In the genomic region with DNA sequence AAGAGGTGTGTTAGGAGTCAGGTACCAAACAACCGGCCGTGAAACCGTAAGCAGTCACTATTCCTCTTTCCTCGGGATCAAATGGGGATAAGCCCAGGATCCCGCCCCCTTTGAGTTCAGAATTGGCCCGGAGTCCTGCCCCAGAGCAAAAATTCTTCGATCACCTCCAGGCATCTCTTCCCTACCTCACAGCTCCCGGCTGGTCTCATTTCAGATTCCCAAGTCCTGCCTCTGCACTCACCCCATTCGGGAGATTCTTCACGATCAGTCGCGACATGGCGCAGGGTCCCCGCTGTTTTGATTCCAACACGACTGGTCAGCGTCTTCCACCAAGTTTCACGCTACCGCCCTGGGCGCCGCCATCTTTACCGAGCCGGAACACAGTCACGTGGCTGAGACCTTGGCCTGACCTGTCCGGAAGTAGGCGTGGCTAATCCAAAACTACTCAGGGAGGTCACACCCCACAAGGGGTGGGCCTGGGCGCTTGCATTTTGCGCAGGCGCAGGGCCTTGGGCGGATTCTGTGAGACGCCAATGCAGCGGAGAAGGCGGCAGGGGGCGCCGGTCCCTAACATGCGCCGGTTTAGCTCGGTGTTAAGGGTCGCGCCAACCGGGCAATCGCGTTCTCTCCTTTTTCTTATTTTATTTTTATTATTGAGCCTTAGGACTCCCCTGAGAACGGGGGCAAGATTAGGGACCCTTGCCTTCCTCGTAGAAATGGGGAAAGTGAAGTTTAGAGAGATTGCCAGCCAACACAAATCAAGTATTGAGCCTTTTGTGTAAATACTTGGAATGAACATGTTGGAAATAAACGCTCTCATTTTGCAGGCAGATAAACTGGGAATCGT, we compare ENCODE assay signal across 8 cellular contexts. TPM values are rescaled to one million over a fixed set of nuclear protein-coding genes. Genes with fewer than 3 reads are reported as not detected.
DNase-seq lines count a peak whose midpoint lies in the region; ATAC-seq, FAIRE-seq and TF ChIP-seq lines count a peak whose summit lies in the region.

A gene with protein sequence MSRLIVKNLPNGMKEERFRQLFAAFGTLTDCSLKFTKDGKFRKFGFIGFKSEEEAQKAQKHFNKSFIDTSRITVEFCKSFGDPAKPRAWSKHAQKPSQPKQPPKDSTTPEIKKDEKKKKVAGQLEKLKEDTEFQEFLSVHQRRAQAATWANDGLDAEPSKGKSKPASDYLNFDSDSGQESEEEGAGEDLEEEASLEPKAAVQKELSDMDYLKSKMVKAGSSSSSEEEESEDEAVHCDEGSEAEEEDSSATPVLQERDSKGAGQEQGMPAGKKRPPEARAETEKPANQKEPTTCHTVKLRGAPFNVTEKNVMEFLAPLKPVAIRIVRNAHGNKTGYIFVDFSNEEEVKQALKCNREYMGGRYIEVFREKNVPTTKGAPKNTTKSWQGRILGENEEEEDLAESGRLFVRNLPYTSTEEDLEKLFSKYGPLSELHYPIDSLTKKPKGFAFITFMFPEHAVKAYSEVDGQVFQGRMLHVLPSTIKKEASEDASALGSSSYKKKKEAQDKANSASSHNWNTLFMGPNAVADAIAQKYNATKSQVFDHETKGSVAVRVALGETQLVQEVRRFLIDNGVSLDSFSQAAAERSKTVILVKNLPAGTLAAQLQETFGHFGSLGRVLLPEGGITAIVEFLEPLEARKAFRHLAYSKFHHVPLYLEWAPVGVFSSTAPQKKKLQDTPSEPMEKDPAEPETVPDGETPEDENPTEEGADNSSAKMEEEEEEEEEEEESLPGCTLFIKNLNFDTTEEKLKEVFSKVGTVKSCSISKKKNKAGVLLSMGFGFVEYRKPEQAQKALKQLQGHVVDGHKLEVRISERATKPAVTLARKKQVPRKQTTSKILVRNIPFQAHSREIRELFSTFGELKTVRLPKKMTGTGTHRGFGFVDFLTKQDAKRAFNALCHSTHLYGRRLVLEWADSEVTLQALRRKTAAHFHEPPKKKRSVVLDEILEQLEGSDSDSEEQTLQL (minus strand): TSS at position 375 of the 847 bp plus-strand sequence. CDS start 98 bp downstream, at position 277.

- H3K9me3 Mint-ChIP-seq in activated naive CD8-positive, alpha-beta T cell treated with anti-CD3 and anti-CD28 coated beads, Interleukin-2, amount 50 U/mL, for 24 hours = no peaks in the 10 kb centered on the region

- TF ChIP-seq CTCF in GM12875 (IDR thresholded peaks at IDR 0.05; ENCODE audit: borderline replicate concordance, insufficient read depth, low read depth, low read length) = peak; percentile 87
- TF ChIP-seq CTCF in pancreas (IDR thresholded peaks at IDR 0.05) = peak; percentile 85 to 94 (median 88)
- peak; percentile 83 to 89 for TF ChIP-seq CTCF in tibial artery (IDR thresholded peaks at IDR 0.05)

- peaks cover 29% of the 10 kb centered on the region for H3K36me3 Mint-ChIP-seq in activated naive CD8-positive, alpha-beta T cell treated with anti-CD3 and anti-CD28 coated beads, Interleukin-2, amount 50 U/mL, for 24 hours (ENCODE audit: low read depth)

- H3K27me3 ChIP-seq in pancreas = no peaks in the 10 kb centered on the region
- no peaks in the 10 kb centered on the region for H3K27me3 ChIP-seq in tibial artery

- H3K4me1 ChIP-seq in pancreas (peaks cover 8 to 18% (median 10%) of the 10 kb centered on the region in 3 donors), tibial artery (peaks cover 0 to 17% (median 6%) of the 10 kb centered on the region in 4 donors)

- peak within 1 kb of the TSS in 1 of 4 donors; percentile 44 for H3K27ac ChIP-seq in pancreas
- H3K27ac ChIP-seq in tibial artery = peak within 1 kb of the TSS; percentile 57 to 58

- ATAC-seq in HG02798 (IDR thresholded peaks at IDR 0.05; ENCODE audit: poor library complexity, unreplicated experiment) (peak; percentile 97), Right ventricle myocardium superior (ENCODE audit: poor library complexity) (peak; percentile 100), pancreas (peak; percentile 99 to 100 (median 100))
- ATAC-seq in activated naive CD8-positive, alpha-beta T cell treated with anti-CD3 and anti-CD28 coated beads, Interleukin-2, amount 50 U/mL, for 24 hours = peak; percentile 87

- FAIRE-seq in pancreas (lab: Jason Lieb, UNC) = peak; percentile 82

- H3K9me3 ChIP-seq in pancreas (no peaks in the 10 kb centered on the region), tibial artery (no peaks in the 10 kb centered on the region)

- H3K36me3 ChIP-seq in pancreas (peaks cover 6 to 11% (median 8%) of the 10 kb centered on the region in 3 donors), tibial artery (peaks cover 15% of the 10 kb centered on the region in 3 donors)

- peak within 1 kb of the TSS; percentile 89 for H3K4me3 ChIP-seq in GM12875 (ENCODE audit: low read depth, low read length)
- peak within 1 kb of the TSS; percentile 58 to 68 (median 61) for H3K4me3 ChIP-seq in pancreas
- peak within 1 kb of the TSS; percentile 66 to 67 for H3K4me3 ChIP-seq in tibial artery

- peaks cover 59% of the 10 kb centered on the region for H3K4me1 Mint-ChIP-seq in activated naive CD8-positive, alpha-beta T cell treated with anti-CD3 and anti-CD28 coated beads, Interleukin-2, amount 50 U/mL, for 24 hours

- peak within 1 kb of the TSS; percentile 100 for H3K4me3 Mint-ChIP-seq in activated naive CD8-positive, alpha-beta T cell treated with anti-CD3 and anti-CD28 coated beads, Interleukin-2, amount 50 U/mL, for 24 hours

- peak within 1 kb of the TSS; percentile 99 for H3K27ac Mint-ChIP-seq in activated naive CD8-positive, alpha-beta T cell treated with anti-CD3 and anti-CD28 coated beads, Interleukin-2, amount 50 U/mL, for 24 hours

- no peaks in the 10 kb centered on the region for H3K27me3 Mint-ChIP-seq in activated naive CD8-positive, alpha-beta T cell treated with anti-CD3 and anti-CD28 coated beads, Interleukin-2, amount 50 U/mL, for 24 hours

- intact Hi-C loops in Right ventricle myocardium superior (cut with DNase I) (no loop called here), pancreas (cut with DNase I) (no loop called here), tibial artery (cut with DNase I; ENCODE audit: low total_unique reads) (no loop called here)

- WGBS in pancreas, 2 donors = 0% methylated on average over 46 of the region's 46 CpGs

- DNase-seq in NCI-H1417 treated with DMSO at 0.1 percent for 48 hours (lab: John Stamatoyannopoulos, UW) = peak; percentile 94
- DNase-seq in SW480 (ENCODE audit: low spot score) = peak; percentile 93
- peak; percentile 96 for DNase-seq in activated naive CD8-positive, alpha-beta T cell treated with anti-CD3 and anti-CD28 coated beads, Interleukin-2, amount 50 U/mL, for 24 hours
- peak; percentile 98 for DNase-seq in Right ventricle myocardium superior
- peak; percentile 96 to 99 (median 98) for DNase-seq in pancreas
- DNase-seq in tibial artery = peak; percentile 96 to 98

RNA-seq across cellular contexts. Expression of the gene that starts here (rescaled TPM):
- total RNA-seq in Right ventricle myocardium superior (17.2 TPM), pancreas (10 to 100 TPM; 13.9 to 20.1 (median 15.2) TPM)
- 10 to 100 TPM; 19.6 to 32.2 TPM for polyA plus RNA-seq in pancreas
